18 cellular contexts compared by ENCODE assay signal in the genomic region with DNA sequence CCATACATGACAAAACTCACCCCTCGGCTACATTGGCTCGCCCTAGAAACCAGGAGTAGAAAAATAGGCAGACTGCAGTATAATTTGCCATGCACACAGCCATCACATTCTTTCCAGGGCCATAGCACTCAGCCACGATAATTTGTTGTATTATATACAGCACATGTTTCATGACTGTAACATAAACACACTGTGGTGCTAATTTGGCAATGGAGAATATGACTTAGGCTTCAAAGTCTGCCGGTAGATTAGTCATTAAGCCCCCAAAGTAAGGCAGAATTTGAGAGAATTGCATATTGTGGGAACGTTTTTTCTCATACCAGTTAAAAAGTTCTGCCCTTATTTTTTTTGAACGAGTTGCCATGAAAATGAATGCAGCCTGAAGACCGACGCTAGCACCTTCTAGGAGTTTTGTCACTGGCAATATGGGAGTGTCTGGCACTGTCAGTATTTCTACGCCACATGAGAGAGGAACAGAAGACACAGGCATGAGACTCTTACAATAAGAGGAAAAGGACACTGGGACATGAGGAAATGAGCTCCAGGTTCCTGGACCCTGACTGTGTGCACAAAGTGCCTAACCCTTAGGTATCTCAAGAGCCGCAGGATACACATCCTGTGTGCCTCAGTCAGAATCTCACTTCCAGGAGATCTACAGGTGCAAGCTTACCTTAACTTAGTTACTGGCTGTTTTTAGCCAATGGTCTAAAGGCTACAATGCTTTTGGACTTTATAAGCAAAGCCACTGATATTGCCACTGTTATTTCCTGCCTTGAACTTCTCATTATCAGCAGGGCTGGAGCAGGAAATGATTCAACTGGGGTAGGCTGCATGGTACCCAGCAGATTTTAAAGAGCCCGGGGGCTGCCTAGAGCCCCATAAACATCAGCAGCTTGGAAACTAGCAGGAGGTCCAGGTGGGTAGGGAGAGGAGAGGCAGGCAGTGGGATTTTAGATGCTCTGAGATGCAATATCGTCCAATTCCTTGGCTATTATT.
A peak's percentile ranks its signal among the peaks of the same experiment; 100 is the strongest.
DNase-seq lines count a peak whose midpoint lies in the region; ATAC-seq and TF ChIP-seq lines count a peak whose summit lies in the region.
"Had no signal": no experiment of that assay in that cellular context is flagged by ENCODE, and none has a peak within 500 bp of the region (broad histone marks: within the 10 kb centered on the region; RNA-seq: fewer than 3 reads in every experiment).

No MANE protein-coding gene starts in this region.

- no peaks in the 10 kb centered on the region for H3K9me3 ChIP-seq in adipocyte (ENCODE audit: control insufficient read depth, low read length)
- H3K9me3 ChIP-seq in parathyroid adenoma (ENCODE audit: control insufficient read depth, low read length), result no peaks in the 10 kb centered on the region
- H3K9me3 ChIP-seq in tibial nerve, result no peaks in the 10 kb centered on the region
- H3K9me3 ChIP-seq: heart right ventricle, SJCRH30 had no signal

- DNase-seq in HT1080 (ENCODE audit: low read depth) (peak; percentile 74), adipocyte (ENCODE audit: low read depth) (peak; percentile 19), fibroblast of pulmonary artery (ENCODE audit: low read depth) (peak; percentile 28), T-cell (no peak), tibial nerve (ENCODE audit: low spot score in 2 of 2) (no peak), LoVo (ENCODE audit: low spot score) (no peak)
- no peak for DNase-seq in activated naive CD4-positive, alpha-beta T cell treated with anti-CD3 and anti-CD28 coated beads for 36 hours
- DNase-seq: activated CD4-positive, alpha-beta T cell treated with anti-CD3 and anti-CD28 coated beads, Interleukin-2, amount 10 ng/mL, durations not matched to agents 24 days and 14 days; Calu3; heart right ventricle; islet precursor cell; NCI-H1436 treated with DMSO at 0.1 percent for 48 hours; NCI-H345; SJCRH30; stimulated activated CD4-positive, alpha-beta T cell treated with anti-CD3 and anti-CD28 coated beads, Interleukin-4, amount 100 ng/mL, for 24 hours had no signal

- no peak overlapping the region for H2AFZ ChIP-seq in parathyroid adenoma

- no peaks in the 10 kb centered on the region for H3K36me3 Mint-ChIP-seq in activated naive CD4-positive, alpha-beta T cell treated with anti-CD3 and anti-CD28 coated beads for 36 hours (ENCODE audit: low read depth)
- H3K36me3 Mint-ChIP-seq in T-cell, result no peaks in the 10 kb centered on the region

- no peak overlapping the region for H3K4me3 ChIP-seq in adipocyte (ENCODE audit: low read length)
- no peak overlapping the region for H3K4me3 ChIP-seq in fibroblast of pulmonary artery (replicated peaks; ENCODE audit: low read depth, low read length)
- H3K4me3 ChIP-seq in parathyroid adenoma (ENCODE audit: low read depth, low read length), result no peak overlapping the region
- H3K4me3 ChIP-seq in tibial nerve, result no peak overlapping the region
- H3K4me3 ChIP-seq: SJCRH30 had no signal

- no peaks in the 10 kb centered on the region for H3K9me3 Mint-ChIP-seq in activated naive CD4-positive, alpha-beta T cell treated with anti-CD3 and anti-CD28 coated beads for 36 hours
- no peaks in the 10 kb centered on the region for H3K9me3 Mint-ChIP-seq in T-cell
- H3K9me3 Mint-ChIP-seq: activated CD4-positive, alpha-beta T cell treated with anti-CD3 and anti-CD28 coated beads, Interleukin-2, amount 10 ng/mL, durations not matched to agents 24 days and 14 days; T-helper 2 cell treated with Interferon-gamma antibody and Interleukin-4, amounts not matched to agents 5 μg/mL and 100 μg/mL, for 36 hours had no signal

- H3K4me1 ChIP-seq in adipocyte (ENCODE audit: control insufficient read depth, insufficient read depth, low read length), result peaks cover 14% of the 10 kb centered on the region
- H3K4me1 ChIP-seq in parathyroid adenoma, result no peaks in the 10 kb centered on the region
- peaks cover 0 to 4% (median 0%) of the 10 kb centered on the region in 4 donors for H3K4me1 ChIP-seq in tibial nerve
- H3K4me1 ChIP-seq: SJCRH30 had no signal

- no peak for ATAC-seq in T-cell (replicated peaks in 1 of 4)

- intact Hi-C loops in activated naive CD4-positive, alpha-beta T cell treated with anti-CD3 and anti-CD28 coated beads for 36 hours (cut with micrococcal nuclease), result loop anchor here (10.0 kb wide), 1 partner anchor 47 kb away; no protein-coding TSS in a partner anchor

- no peaks in the 10 kb centered on the region for H3K4me1 Mint-ChIP-seq in activated naive CD4-positive, alpha-beta T cell treated with anti-CD3 and anti-CD28 coated beads for 36 hours (ENCODE audit: low read depth)
- H3K4me1 Mint-ChIP-seq in T-cell, result no peaks in the 10 kb centered on the region
- H3K4me1 Mint-ChIP-seq: activated CD4-positive, alpha-beta T cell treated with anti-CD3 and anti-CD28 coated beads, Interleukin-2, amount 10 ng/mL, durations not matched to agents 24 days and 14 days; B cell had no signal

- TF ChIP-seq CTCF in fibroblast of pulmonary artery (IDR thresholded peaks at IDR 0.05; ENCODE audit: low read length, missing control alignments) (no peak), parathyroid adenoma (IDR thresholded peaks at IDR 0.05) (no peak), tibial nerve (IDR thresholded peaks at IDR 0.05) (no peak)

- no peak for TF ChIP-seq EP300 in tibial nerve (IDR thresholded peaks at IDR 0.05)

- H3K27me3 ChIP-seq in adipocyte (replicated peaks; ENCODE audit: control insufficient read depth, insufficient read depth, low read length), result no peaks in the 10 kb centered on the region
- no peaks in the 10 kb centered on the region for H3K27me3 ChIP-seq in parathyroid adenoma (ENCODE audit: control insufficient read depth, insufficient read depth, low read length)
- no peaks in the 10 kb centered on the region for H3K27me3 ChIP-seq in tibial nerve
- H3K27me3 ChIP-seq: heart right ventricle, SJCRH30 had no signal

- CTCF ChIA-PET in activated naive CD4-positive, alpha-beta T cell treated with anti-CD3 and anti-CD28 coated beads for 36 hours (lab: Charles Lee), result no interaction called here
- CTCF ChIA-PET in T-cell (lab: Charles Lee), result no interaction called here

- 77 to 81% methylated on average over 12 of the region's 12 CpGs for WGBS in tibial nerve, 2 donors

- H3K27ac Mint-ChIP-seq in activated naive CD4-positive, alpha-beta T cell treated with anti-CD3 and anti-CD28 coated beads for 36 hours, result no peak overlapping the region
- no peak overlapping the region for H3K27ac Mint-ChIP-seq in T-cell
- H3K27ac Mint-ChIP-seq: activated CD4-positive, alpha-beta T cell treated with anti-CD3 and anti-CD28 coated beads, Interleukin-2, amount 10 ng/mL, durations not matched to agents 24 days and 14 days; B cell; T-helper 2 cell treated with Interferon-gamma antibody and Interleukin-4, amounts not matched to agents 5 μg/mL and 100 μg/mL, for 36 hours had no signal

- H3K9ac ChIP-seq in adipocyte (ENCODE audit: low read length) (no peak overlapping the region), parathyroid adenoma (no peak overlapping the region)

- no peak for TF ChIP-seq POLR2A in tibial nerve (IDR thresholded peaks at IDR 0.05)

- H3K36me3 ChIP-seq in adipocyte (ENCODE audit: control insufficient read depth, insufficient read depth, low read length, severe bottlenecking), result no peaks in the 10 kb centered on the region
- no peaks in the 10 kb centered on the region for H3K36me3 ChIP-seq in parathyroid adenoma (ENCODE audit: control insufficient read depth, insufficient read depth, low read length)
- no peaks in the 10 kb centered on the region for H3K36me3 ChIP-seq in tibial nerve
- H3K36me3 ChIP-seq: heart right ventricle, SJCRH30 had no signal

- no peak overlapping the region for H3K4me2 ChIP-seq in parathyroid adenoma (ENCODE audit: low read length)

- H3K4me3 Mint-ChIP-seq in activated naive CD4-positive, alpha-beta T cell treated with anti-CD3 and anti-CD28 coated beads for 36 hours, result no peak overlapping the region
- H3K4me3 Mint-ChIP-seq in T-cell, result no peak overlapping the region
- H3K4me3 Mint-ChIP-seq: activated CD4-positive, alpha-beta T cell treated with anti-CD3 and anti-CD28 coated beads, Interleukin-2, amount 10 ng/mL, durations not matched to agents 24 days and 14 days; B cell; T-helper 2 cell treated with Interferon-gamma antibody and Interleukin-4, amounts not matched to agents 5 μg/mL and 100 μg/mL, for 36 hours had no signal

- no peaks in the 10 kb centered on the region for H3K79me2 ChIP-seq in parathyroid adenoma

- H3K27ac ChIP-seq in parathyroid adenoma (peak overlapping the region; percentile 11), tibial nerve (no peak overlapping the region)
- H3K27ac ChIP-seq: SJCRH30 had no signal

- H3K27me3 Mint-ChIP-seq in activated naive CD4-positive, alpha-beta T cell treated with anti-CD3 and anti-CD28 coated beads for 36 hours (ENCODE audit: low read depth), result peaks cover 4% of the 10 kb centered on the region
- peaks cover 0 to 3% of the 10 kb centered on the region in 2 donors for H3K27me3 Mint-ChIP-seq in T-cell
- H3K27me3 Mint-ChIP-seq: activated CD4-positive, alpha-beta T cell treated with anti-CD3 and anti-CD28 coated beads, Interleukin-2, amount 10 ng/mL, durations not matched to agents 24 days and 14 days; B cell had no signal

- POLR2A ChIA-PET in T-cell (lab: Charles Lee), result no interaction called here

Comparison
In these comparisons a context has a peak if more than half of its experiments do, and no peak if none do; other contexts are left out.
1. DNase-seq: peak in HT1080 (single experiment), adipocyte (single experiment) and fibroblast of pulmonary artery (single experiment); none in activated naive CD4-positive, alpha-beta T cell treated with anti-CD3 and anti-CD28 coated beads for 36 hours (single experiment), T-cell (0 of 34), tibial nerve (0 of 2) and LoVo (single experiment).